ENCODE assay signal across 9 cellular contexts in the genomic region with DNA sequence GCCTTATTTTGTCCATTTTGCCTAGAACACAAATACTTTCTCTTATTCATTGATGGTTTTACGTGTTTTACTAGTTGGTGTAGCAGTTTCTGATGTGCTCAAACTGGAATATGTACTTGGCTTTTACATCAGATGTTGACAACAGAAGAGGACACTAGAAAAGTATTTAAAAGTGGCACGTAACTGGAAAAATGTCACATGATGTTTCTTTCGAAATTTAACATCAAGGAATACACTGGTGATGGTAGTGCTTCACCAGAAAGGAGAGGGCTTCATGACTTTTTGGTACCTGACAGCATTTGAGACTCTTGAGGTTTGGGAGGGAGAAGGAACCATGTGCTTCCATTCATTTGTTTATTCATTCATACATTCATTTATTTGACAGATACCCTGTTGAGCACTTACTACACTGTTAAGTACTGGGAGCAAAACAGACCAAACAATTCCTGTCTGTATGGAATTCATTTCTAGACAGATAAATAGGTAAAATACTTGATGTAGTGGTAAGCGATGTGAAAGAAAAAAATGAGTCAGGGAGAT. TPM values are rescaled to one million over a fixed set of nuclear protein-coding genes. Genes with fewer than 3 reads are reported as not detected.
DNase-seq lines count a peak whose midpoint lies in the region; ATAC-seq and TF ChIP-seq lines count a peak whose summit lies in the region.
"Had no signal": no experiment of that assay in that cellular context is flagged by ENCODE, and none has a peak within 500 bp of the region (broad histone marks: within the 10 kb centered on the region; RNA-seq: fewer than 3 reads in every experiment).

No MANE protein-coding gene starts in this region.

- H3K27ac ChIP-seq in PC-3 (ENCODE audit: low read length) = no peak overlapping the region
- H3K27ac ChIP-seq in trophoblast cell (ENCODE audit: low read depth, low read length) = no peak overlapping the region

- peaks cover 22% of the 10 kb centered on the region for H4K20me1 ChIP-seq in PC-3 (ENCODE audit: low read length)

- no peaks in the 10 kb centered on the region for H3K9me2 ChIP-seq in PC-3 (replicated peaks; ENCODE audit: low read length)

- no peak overlapping the region for H4K12ac ChIP-seq in trophoblast cell (ENCODE audit: low read depth, low read length)

- WGBS in trophoblast cell (ENCODE audit: extremely low coverage, insufficient coverage, insufficient read length) = 93% methylated on average over 1 of the region's 4 CpGs

- H2BK120ac ChIP-seq in trophoblast cell (ENCODE audit: insufficient read depth, low read length, poor library complexity) = no peak overlapping the region

- intact Hi-C loops in PC-3 (cut with micrococcal nuclease) = no loop called here
- intact Hi-C loops in posterior cingulate gyrus (cut with DNase I) = loop anchor here (5.0 to 10.0 kb wide), 3 partner anchors 64 to 146 kb away; a partner anchor contains a TSS

- no peak overlapping the region for H3K14ac ChIP-seq in trophoblast cell (ENCODE audit: low read length)

- H3K9ac ChIP-seq in PC-3 (ENCODE audit: low read length) (peak overlapping the region; percentile 99), trophoblast cell (ENCODE audit: low read length) (no peak overlapping the region)

- no peak overlapping the region for H2BK5ac ChIP-seq in trophoblast cell (ENCODE audit: low read depth, low read length, poor library complexity)

- no peak overlapping the region for H4K8ac ChIP-seq in trophoblast cell (ENCODE audit: low read depth, low read length)

- ATAC-seq in PC-3 = no peak
- no peak for ATAC-seq in GM18870 (IDR thresholded peaks at IDR 0.05; ENCODE audit: unreplicated experiment)
- no peak for ATAC-seq in GM21360 (IDR thresholded peaks at IDR 0.05; ENCODE audit: unreplicated experiment)

- H3K4me3 ChIP-seq in GM06990 (replicated peaks; ENCODE audit: low read depth, low read length) (peak overlapping the region; percentile 84), PC-3 (ENCODE audit: low read length) (peak overlapping the region; percentile 95), epithelial cell of esophagus (ENCODE audit: low read length) (peak overlapping the region; percentile 86), trophoblast cell (ENCODE audit: low read depth, low read length) (no peak overlapping the region)

- TF ChIP-seq CTCF in GM06990 (IDR thresholded peaks at IDR 0.05; ENCODE audit: insufficient read depth, low read length, poor library complexity, severe bottlenecking) (no peak), PC-3 (conservative IDR thresholded peaks at IDR 0.05; ENCODE audit: low read depth, low read length) (no peak), epithelial cell of esophagus (IDR thresholded peaks at IDR 0.05; ENCODE audit: insufficient read depth, low read depth, low read length, missing control alignments) (no peak)

- POLR2A ChIA-PET in PC-3 (lab: Charles Lee; ENCODE audit: unreplicated experiment) = interaction anchor here (0.7 kb wide), 1 partner anchor 65 kb away, joined by 3 read pairs; no protein-coding TSS in a partner anchor

- peak overlapping the region; percentile 97 for H3K4ac ChIP-seq in trophoblast cell (ENCODE audit: low read depth, low read length)

- no peaks in the 10 kb centered on the region for H3K27me3 ChIP-seq in GM06990 (replicated peaks; ENCODE audit: control insufficient read depth, insufficient read depth, low read length)
- no peaks in the 10 kb centered on the region for H3K27me3 ChIP-seq in PC-3 (ENCODE audit: low read length)
- H3K27me3 ChIP-seq in trophoblast cell (ENCODE audit: insufficient read depth, low read length) = no peaks in the 10 kb centered on the region

- H3K79me1 ChIP-seq in trophoblast cell (ENCODE audit: low read length) = peaks cover 9% of the 10 kb centered on the region

- H2AFZ ChIP-seq in PC-3 (ENCODE audit: low read length) (no peak overlapping the region), trophoblast cell (ENCODE audit: insufficient read depth, low read length, poor library complexity) (no peak overlapping the region)

- H2AK5ac ChIP-seq in trophoblast cell (ENCODE audit: low read length) = no peak overlapping the region

- TSS peak; percentile 58 for BruUV-seq in PC-3 (replicated peaks; lab: Mats Ljungman, UMichigan)

- peak overlapping the region; percentile 90 for H3K4me2 ChIP-seq in PC-3 (ENCODE audit: low read length)
- peak overlapping the region; percentile 19 for H3K4me2 ChIP-seq in trophoblast cell (ENCODE audit: low read length)

- peaks cover 29% of the 10 kb centered on the region for H3K4me1 ChIP-seq in PC-3 (ENCODE audit: insufficient read depth, low read length)
- peaks cover 5 to 6% of the 10 kb centered on the region in 2 experiments for H3K4me1 ChIP-seq in trophoblast cell (ENCODE audit: control insufficient read depth in 1 of 2, insufficient read depth in 2 of 2, low read length in 2 of 2)

- no peak overlapping the region for H3K23ac ChIP-seq in trophoblast cell (ENCODE audit: low read length)

- no peak overlapping the region for H3K18ac ChIP-seq in trophoblast cell (ENCODE audit: low read length)

- H3F3A ChIP-seq in PC-3 (ENCODE audit: low read length, unreplicated experiment) = peaks cover 5% of the 10 kb centered on the region

- no peaks in the 10 kb centered on the region for H3K36me3 ChIP-seq in GM06990 (ENCODE audit: control insufficient read depth, insufficient read depth, low read length)
- H3K36me3 ChIP-seq in PC-3 (ENCODE audit: low read depth, low read length) = 0 out of 2 replicates have a peak, but pooled peaks cover 2% of the 10 kb centered on the region
- H3K36me3 ChIP-seq in trophoblast cell (ENCODE audit: control insufficient read depth in 1 of 2, insufficient read depth in 2 of 2, low read length in 2 of 2) = peaks cover 2% of the 10 kb centered on the region in 2 experiments

- H4K91ac ChIP-seq in trophoblast cell (ENCODE audit: low read depth, low read length) = no peak overlapping the region

- H3K9me3 ChIP-seq in PC-3 (ENCODE audit: low read length) = no peaks in the 10 kb centered on the region
- H3K9me3 ChIP-seq in trophoblast cell (ENCODE audit: insufficient read depth, low read depth, low read length) = no peaks in the 10 kb centered on the region

- H3K79me2 ChIP-seq in PC-3 (ENCODE audit: low read length) (peaks cover 64% of the 10 kb centered on the region), trophoblast cell (ENCODE audit: control insufficient read depth, insufficient read depth, low read length, poor library complexity) (peaks cover 16% of the 10 kb centered on the region)

- DNase-seq in GM06990 (ENCODE audit: extremely low read depth, insufficient read length) = no peak
- no peak for DNase-seq in PC-3
- no peak for DNase-seq in epithelial cell of esophagus (ENCODE audit: low read depth)
- DNase-seq in trophoblast cell = peak in 1 of 2 donors; percentile 29
- no peak for DNase-seq in SK-N-DZ (ENCODE audit: low spot score)
- DNase-seq in posterior cingulate gyrus = no peak
- DNase-seq: NCI-H2029 had no signal

- CTCF ChIA-PET in PC-3 (lab: Charles Lee) = interaction anchor here (0.6 kb wide), 1 partner anchor 99 kb away, joined by 4 read pairs; no protein-coding TSS in a partner anchor

- no peak overlapping the region for H2BK12ac ChIP-seq in trophoblast cell (ENCODE audit: low read length)

RNA-seq across cellular contexts. Expression of a gene that starts 1.5 kb away (rescaled TPM):
- total RNA-seq in PC-3 (2014; rRNA removed) = 41.3 and 56.2 TPM in 2 replicates
- 38.9 and 40.7 TPM in 2 replicates for polyA plus RNA-seq in trophoblast cell (2013)
- 24.6 and 27.9 TPM in 2 replicates for polyA plus RNA-seq in SK-N-DZ (2014; cell fraction: cytosol; rRNA removed)
- 17.2 and 27.5 TPM in 2 replicates for polyA plus RNA-seq in SK-N-DZ (2014; cell fraction: nucleus; rRNA removed)
